ENCODE assay signal across 7 cellular contexts in genomic region chr15:33022629-33023028, GRCh38.
DNase-seq lines count a peak whose midpoint lies in the region; ATAC-seq and TF ChIP-seq lines count a peak whose summit lies in the region.

No MANE protein-coding gene starts in this region.

- ATAC-seq in heart right ventricle (peak; percentile 87 to 98 (median 96)), GM21360 (IDR thresholded peaks at IDR 0.05; ENCODE audit: unreplicated experiment) (no peak)

- H3K79me2 ChIP-seq in smooth muscle cell (ENCODE audit: low read depth), result no peaks in the 10 kb centered on the region

- peaks cover 0 to 38% (median 13%) of the 10 kb centered on the region in 9 donors for H3K4me1 ChIP-seq in heart right ventricle
- H3K4me1 ChIP-seq in smooth muscle cell (ENCODE audit: low read depth), result peaks cover 10% of the 10 kb centered on the region

- H3K9ac ChIP-seq in smooth muscle cell (ENCODE audit: low read depth), result no peak overlapping the region

- DNase-seq in HFF-Myc (ENCODE audit: extremely low read depth, low read depth), result peak; percentile 60
- DNase-seq in UCSD-AML1 (lab: John Stamatoyannopoulos, UW; ENCODE audit: unreplicated experiment), result peak; percentile 44
- DNase-seq in heart right ventricle, result peak; percentile 77 to 81
- DNase-seq in smooth muscle cell (lab: John Stamatoyannopoulos, UW; ENCODE audit: unreplicated experiment), result no peak
- DNase-seq in NCI-H1436 treated with DMSO at 0.1 percent for 48 hours (lab: John Stamatoyannopoulos, UW), result no peak
- DNase-seq in midbrain (lab: John Stamatoyannopoulos, UW), result no peak

- H3K27me3 ChIP-seq in heart right ventricle, result no peaks in the 10 kb centered on the region
- no peaks in the 10 kb centered on the region for H3K27me3 ChIP-seq in smooth muscle cell (ENCODE audit: low read depth)

- H3K4me3 ChIP-seq in HFF-Myc (replicated peaks; ENCODE audit: low read depth, low read length), result no peak overlapping the region
- H3K4me3 ChIP-seq in heart right ventricle, result no peak overlapping the region
- no peak overlapping the region for H3K4me3 ChIP-seq in smooth muscle cell

- H3K9me3 ChIP-seq in heart right ventricle (no peaks in the 10 kb centered on the region), smooth muscle cell (replicated peaks; ENCODE audit: low read depth) (no peaks in the 10 kb centered on the region)

- H2AFZ ChIP-seq in smooth muscle cell (ENCODE audit: low read depth), result peak overlapping the region; percentile 58

- H3K27ac ChIP-seq in heart right ventricle (peak overlapping the region; percentile 28 to 85 (median 66)), smooth muscle cell (ENCODE audit: low read depth) (no peak overlapping the region)

- TF ChIP-seq CTCF in HFF-Myc (IDR thresholded peaks at IDR 0.05; ENCODE audit: low read depth, low read length, missing control alignments), result no peak
- no peak for TF ChIP-seq CTCF in heart right ventricle (IDR thresholded peaks at IDR 0.05)
- no peak for TF ChIP-seq CTCF in smooth muscle cell (IDR thresholded peaks at IDR 0.05; ENCODE audit: borderline replicate concordance, insufficient read depth, poor library complexity, severe bottlenecking)

- WGBS in heart right ventricle, 2 donors, result 36% methylated on average over 2 of the region's 2 CpGs
- 8% methylated on average over 1 of the region's 2 CpGs for WGBS in smooth muscle cell (ENCODE audit: low lambda C conversion rate)

- H4K20me1 ChIP-seq in smooth muscle cell (ENCODE audit: low read depth), result no peaks in the 10 kb centered on the region

- intact Hi-C loops in heart right ventricle (cut with DNase I), result loop anchor here in 6 of 10 donors (2.0 to 5.0 kb wide), 4 partner anchors 45 to 110 kb away; no protein-coding TSS in a partner anchor

- H3K36me3 ChIP-seq in heart right ventricle (no peaks in the 10 kb centered on the region), smooth muscle cell (ENCODE audit: low read depth) (no peaks in the 10 kb centered on the region)

- no peaks in the 10 kb centered on the region for H3F3A ChIP-seq in smooth muscle cell (ENCODE audit: low read depth)

- H3K4me2 ChIP-seq in smooth muscle cell, result no peak overlapping the region

Comparison
In these comparisons a context has a peak if more than half of its experiments do, and no peak if none do; other contexts are left out.
1. DNase-seq: peak in HFF-Myc (single experiment), UCSD-AML1 (single experiment) and heart right ventricle (2 of 2); none in smooth muscle cell (single experiment), NCI-H1436 treated with DMSO at 0.1 percent for 48 hours (single experiment) and midbrain (single experiment).